Comparison of ENCODE assay signal across 21 cellular contexts in genomic region chr4:7677799-7678301, GRCh38.
DNase-seq lines count a peak whose midpoint lies in the region; FAIRE-seq and TF ChIP-seq lines count a peak whose summit lies in the region.
"Had no signal": no experiment of that assay in that cellular context is flagged by ENCODE, and none has a peak within 500 bp of the region (broad histone marks: within the 10 kb centered on the region; RNA-seq: fewer than 3 reads in every experiment).

No MANE protein-coding gene starts in this region.

- POLR2A ChIA-PET in H1 (lab: Charles Lee; ENCODE audit: partially characterized antibody): no interaction called here

- H4K12ac ChIP-seq in trophoblast cell (ENCODE audit: low read depth, low read length): no peak overlapping the region

- H3K4me1 ChIP-seq in H1 (replicated peaks in 1 of 4; ENCODE audit: control insufficient read depth in 3 of 4, insufficient read depth in 4 of 4, low read length in 3 of 4) (0 out of 7 replicates have a peak, but pooled peaks cover 0 to 2% (median 0%) of the 10 kb centered on the region in 4 experiments), trophoblast cell (ENCODE audit: control insufficient read depth in 1 of 2, insufficient read depth in 2 of 2, low read length in 2 of 2) (no peaks in the 10 kb centered on the region)
- H3K4me1 ChIP-seq: HAP-1 had no signal

- no peaks in the 10 kb centered on the region for H4K20me1 ChIP-seq in H1 (replicated peaks in 1 of 2; ENCODE audit: control insufficient read depth in 1 of 2, insufficient read depth in 2 of 2, low read length in 2 of 2)

- no peaks in the 10 kb centered on the region for H3K27me3 ChIP-seq in H1 (replicated peaks in 1 of 4; ENCODE audit: control insufficient read depth in 3 of 4, extremely low read depth in 1 of 4, insufficient read depth in 3 of 4, low read length in 3 of 4)
- no peaks in the 10 kb centered on the region for H3K27me3 ChIP-seq in trophoblast cell (ENCODE audit: insufficient read depth, low read length)

- H3K27ac ChIP-seq in H1 (ENCODE audit: low read depth, low read length) (no peak overlapping the region), trophoblast cell (ENCODE audit: low read depth, low read length) (no peak overlapping the region)

- H3K18ac ChIP-seq in H1 (ENCODE audit: extremely low read depth, low read length): no peak overlapping the region
- H3K18ac ChIP-seq in trophoblast cell (ENCODE audit: low read length): no peak overlapping the region

- H4K91ac ChIP-seq in H1 (replicated peaks; ENCODE audit: insufficient read length, low read length) (no peak overlapping the region), trophoblast cell (ENCODE audit: low read depth, low read length) (no peak overlapping the region)

- H4K8ac ChIP-seq in H1 (ENCODE audit: extremely low read depth, insufficient read depth, low read length) (peak overlapping the region; percentile 19; the same call in 1 of the 2 replicates), trophoblast cell (ENCODE audit: low read depth, low read length) (no peak overlapping the region)

- H3K36me3 ChIP-seq in H1 (ENCODE audit: control insufficient read depth in 2 of 4, insufficient read depth in 4 of 4, low read length in 3 of 4) (no peaks in the 10 kb centered on the region), trophoblast cell (ENCODE audit: control insufficient read depth in 1 of 2, insufficient read depth in 2 of 2, low read length in 2 of 2) (no peaks in the 10 kb centered on the region)
- H3K36me3 ChIP-seq: HAP-1 had no signal

- H2BK5ac ChIP-seq in H1 (ENCODE audit: low read depth, low read length): no peak overlapping the region
- no peak overlapping the region for H2BK5ac ChIP-seq in trophoblast cell (ENCODE audit: low read depth, low read length, poor library complexity)

- H3K14ac ChIP-seq in H1 (ENCODE audit: insufficient read length) (no peak overlapping the region), trophoblast cell (ENCODE audit: low read length) (no peak overlapping the region)

- H2AFZ ChIP-seq in H1 (ENCODE audit: low read length) (no peak overlapping the region), trophoblast cell (ENCODE audit: insufficient read depth, low read length, poor library complexity) (no peak overlapping the region)

- H3K23ac ChIP-seq in H1 (ENCODE audit: insufficient read length): no peak overlapping the region
- no peak overlapping the region for H3K23ac ChIP-seq in trophoblast cell (ENCODE audit: low read length)

- H2BK12ac ChIP-seq in H1 (ENCODE audit: low read depth, low read length) (no peak overlapping the region), trophoblast cell (ENCODE audit: low read length) (no peak overlapping the region)

- FAIRE-seq in H1 (lab: Jason Lieb, UNC): no peak
- FAIRE-seq: HepG2, RCC 7860 had no signal

- TF ChIP-seq POLR2A in H1 (IDR thresholded peaks at IDR 0.05; ENCODE audit: control extremely low read depth in 1 of 2, low read depth in 2 of 2, low read length in 2 of 2): no peak

- WGBS in H1 (ENCODE audit: extremely low coverage in 1 of 2, insufficient coverage in 1 of 2, insufficient read length in 1 of 2, insufficient replicate concordance in 2 of 2, low coverage in 1 of 2, low lambda C conversion rate in 2 of 2, missing lambda C conversion rate in 1 of 2), 2 experiments: 88% methylated on average over 10 of the region's 11 CpGs; no CpG with 5 or more reads in 1 of the 2 experiments
- WGBS in trophoblast cell (ENCODE audit: extremely low coverage, insufficient coverage, insufficient read length): no CpG with 5 or more reads among the region's 11 CpGs

- H2AK5ac ChIP-seq in H1 (ENCODE audit: low read depth, low read length) (no peak overlapping the region), trophoblast cell (ENCODE audit: low read length) (no peak overlapping the region)

- no peak overlapping the region for H3K4me2 ChIP-seq in H1 (ENCODE audit: insufficient read depth in 1 of 2, low read depth in 2 of 2, low read length in 2 of 2)
- H3K4me2 ChIP-seq in trophoblast cell (ENCODE audit: low read length): no peak overlapping the region

- no peaks in the 10 kb centered on the region for H3K23me2 ChIP-seq in H1 (ENCODE audit: low read depth, low read length)

- CTCF ChIA-PET in H1 (lab: Charles Lee; ENCODE audit: partially characterized antibody): no interaction called here

- no peak overlapping the region for H2BK20ac ChIP-seq in H1 (ENCODE audit: low read length)

- H3K9me3 ChIP-seq in H1 (ENCODE audit: insufficient read depth in 2 of 2, low read depth in 1 of 2, low read length in 1 of 2): peaks cover 0 to 9% of the 10 kb centered on the region in 2 experiments; a peak in 1 of 4 replicates
- peaks cover 6% of the 10 kb centered on the region for H3K9me3 ChIP-seq in trophoblast cell (ENCODE audit: insufficient read depth, low read depth, low read length)
- H3K9me3 ChIP-seq: HAP-1 had no signal

- no peak for TF ChIP-seq EP300 in H1 (IDR thresholded peaks at IDR 0.05; ENCODE audit: borderline replicate concordance in 1 of 2, low read depth in 2 of 2, low read length in 2 of 2)

- no peak overlapping the region for H4K5ac ChIP-seq in H1 (ENCODE audit: insufficient read length, low read depth, low read length)

- H3K79me1 ChIP-seq in H1 (ENCODE audit: low read depth, low read length) (no peaks in the 10 kb centered on the region), trophoblast cell (ENCODE audit: low read length) (no peaks in the 10 kb centered on the region)

- no peak for TF ChIP-seq RAD21 in H1 (IDR thresholded peaks at IDR 0.05 in 1 of 2, conservative IDR thresholded peaks at IDR 0.05 in 1 of 2; ENCODE audit: low read depth in 2 of 2, low read length in 2 of 2)

- peak; percentile 41 for DNase-seq in NCI-H1694 treated with DMSO at 0.1 percent for 48 hours (lab: John Stamatoyannopoulos, UW)
- DNase-seq in NCI-H1694 (lab: John Stamatoyannopoulos, UW): no peak
- peak; percentile 13 for DNase-seq in NCI-H69 (lab: John Stamatoyannopoulos, UW)
- no peak for DNase-seq in H1 (ENCODE audit: low read depth in 1 of 2, low spot score in 2 of 2)
- no peak for DNase-seq in trophoblast cell
- DNase-seq in stimulated activated CD4-positive, alpha-beta T cell treated with anti-CD3 and anti-CD28 coated beads, Interleukin-4, amount 100 ng/mL, for 4 hours: no peak
- DNase-seq in cerebellar cortex (ENCODE audit: low spot score): no peak
- no peak for DNase-seq in stimulated activated naive CD4-positive, alpha-beta T cell treated with Interleukin-2 at 50 U/mL for 16 hours (lab: John Stamatoyannopoulos, UW)
- DNase-seq: 8988T; CD4-positive, CD25-positive, alpha-beta regulatory T cell; COR-L47; DMS153; GDM1; KBM-7; NCI-H1105 treated with DMSO at 0.1 percent for 48 hours; NCI-H187 treated with DMSO at 0.1 percent for 48 hours; NCI-H446; SIG-M5 had no signal

- no peak overlapping the region for H3K56ac ChIP-seq in H1 (replicated peaks; ENCODE audit: insufficient read length, low read depth, low read length)

- H3K9ac ChIP-seq in H1 (replicated peaks in 1 of 4; ENCODE audit: extremely low read depth in 1 of 4, low read depth in 3 of 4, low read length in 3 of 4): no peak overlapping the region
- H3K9ac ChIP-seq in trophoblast cell (ENCODE audit: low read length): no peak overlapping the region

- no peak for TF ChIP-seq CTCF in H1 (IDR thresholded peaks at IDR 0.05; ENCODE audit: control extremely low read depth in 1 of 3, insufficient read depth in 1 of 3, low read depth in 1 of 3, low read length in 3 of 3)

- no peak overlapping the region for H2BK15ac ChIP-seq in H1 (ENCODE audit: low read length)

- H3K4ac ChIP-seq in H1 (replicated peaks; ENCODE audit: insufficient read length, low read depth, low read length): no peak overlapping the region
- no peak overlapping the region for H3K4ac ChIP-seq in trophoblast cell (ENCODE audit: low read depth, low read length)

- H3K79me2 ChIP-seq in H1 (ENCODE audit: control insufficient read depth in 1 of 2, insufficient read depth in 2 of 2, low read length in 2 of 2) (no peaks in the 10 kb centered on the region), trophoblast cell (ENCODE audit: control insufficient read depth, insufficient read depth, low read length, poor library complexity) (no peaks in the 10 kb centered on the region)

- no peak overlapping the region for H3K4me3 ChIP-seq in H1 (ENCODE audit: extremely low read depth in 1 of 4, insufficient read depth in 2 of 4, low read depth in 3 of 4, low read length in 4 of 4)
- peak overlapping the region; percentile 31 for H3K4me3 ChIP-seq in trophoblast cell (ENCODE audit: low read depth, low read length)
- H3K4me3 ChIP-seq: HAP-1 had no signal

- H2BK120ac ChIP-seq in H1 (replicated peaks; ENCODE audit: low read depth, low read length) (no peak overlapping the region), trophoblast cell (ENCODE audit: insufficient read depth, low read length, poor library complexity) (no peak overlapping the region)

TF ChIP-seq in H1, 55 proteins besides CTCF, POLR2A, EP300 and RAD21:
- TF ChIP-seq SP2 (IDR thresholded peaks at IDR 0.05; ENCODE audit: low read length) (no peak), E2F6 (IDR thresholded peaks at IDR 0.05) (no peak), CEBPB (IDR thresholded peaks at IDR 0.05; ENCODE audit: low read depth, low read length) (no peak), TAF1 (IDR thresholded peaks at IDR 0.05; ENCODE audit: low read depth, low read length) (no peak)
- TF ChIP-seq, protein P1, sequence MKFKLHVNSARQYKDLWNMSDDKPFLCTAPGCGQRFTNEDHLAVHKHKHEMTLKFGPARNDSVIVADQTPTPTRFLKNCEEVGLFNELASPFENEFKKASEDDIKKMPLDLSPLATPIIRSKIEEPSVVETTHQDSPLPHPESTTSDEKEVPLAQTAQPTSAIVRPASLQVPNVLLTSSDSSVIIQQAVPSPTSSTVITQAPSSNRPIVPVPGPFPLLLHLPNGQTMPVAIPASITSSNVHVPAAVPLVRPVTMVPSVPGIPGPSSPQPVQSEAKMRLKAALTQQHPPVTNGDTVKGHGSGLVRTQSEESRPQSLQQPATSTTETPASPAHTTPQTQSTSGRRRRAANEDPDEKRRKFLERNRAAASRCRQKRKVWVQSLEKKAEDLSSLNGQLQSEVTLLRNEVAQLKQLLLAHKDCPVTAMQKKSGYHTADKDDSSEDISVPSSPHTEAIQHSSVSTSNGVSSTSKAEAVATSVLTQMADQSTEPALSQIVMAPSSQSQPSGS (IDR thresholded peaks at IDR 0.05; ENCODE audit: low read length): no peak

Comparison
In these comparisons a context has a peak if more than half of its experiments do, and no peak if none do; other contexts are left out.
1. DNase-seq: peak in NCI-H1694 treated with DMSO at 0.1 percent for 48 hours (single experiment) and NCI-H69 (single experiment); none in NCI-H1694 (single experiment), H1 (0 of 2), trophoblast cell (0 of 2), stimulated activated CD4-positive, alpha-beta T cell treated with anti-CD3 and anti-CD28 coated beads, Interleukin-4, amount 100 ng/mL, for 4 hours (0 of 2), cerebellar cortex (single experiment) and stimulated activated naive CD4-positive, alpha-beta T cell treated with Interleukin-2 at 50 U/mL for 16 hours (single experiment).